9 cellular contexts compared by ENCODE assay signal in the genomic region with DNA sequence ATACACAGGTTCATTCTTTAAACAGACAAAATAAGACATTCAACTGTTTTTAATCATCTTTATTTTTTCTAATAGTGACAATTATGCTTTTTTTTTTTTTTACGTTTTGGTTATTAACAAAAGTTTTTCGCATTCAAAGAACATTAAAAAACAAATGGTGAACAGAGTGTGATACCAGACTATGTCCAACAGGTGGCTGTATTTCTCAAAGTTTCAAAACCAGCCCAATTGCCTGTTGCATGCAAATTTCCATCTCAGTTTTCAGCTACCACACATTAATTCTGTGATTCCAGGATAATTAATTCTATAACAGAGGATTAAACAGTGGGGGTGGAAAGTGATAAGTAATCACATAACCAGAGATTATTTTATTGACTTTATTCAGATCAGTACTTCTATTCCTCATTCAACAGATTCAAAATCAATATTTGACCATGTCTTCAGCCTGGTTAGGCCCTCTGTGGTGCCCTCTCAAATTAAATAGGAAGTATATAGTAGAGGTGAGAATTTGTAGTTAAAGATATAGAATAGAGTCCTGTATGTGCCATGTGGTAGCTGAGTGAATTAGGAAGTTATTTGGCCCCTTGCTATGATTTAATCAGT.
DNase-seq lines count a peak whose midpoint lies in the region; ATAC-seq, FAIRE-seq and TF ChIP-seq lines count a peak whose summit lies in the region.
"Had no signal": no experiment of that assay in that cellular context is flagged by ENCODE, and none has a peak within 500 bp of the region (broad histone marks: within the 10 kb centered on the region; RNA-seq: fewer than 3 reads in every experiment).

No MANE protein-coding gene starts in this region.

- H3K36me3 ChIP-seq in CD8-positive, alpha-beta T cell (ENCODE audit: insufficient read depth, low read length), result no peaks in the 10 kb centered on the region
- no peaks in the 10 kb centered on the region for H3K36me3 ChIP-seq in small intestine (ENCODE audit: control insufficient read depth in 2 of 2, insufficient read depth in 2 of 2, low read length in 2 of 2)

- H3K4me3 ChIP-seq in CD8-positive, alpha-beta T cell (ENCODE audit: low read depth, low read length), result no peak overlapping the region
- no peak overlapping the region for H3K4me3 ChIP-seq in fibroblast of villous mesenchyme (ENCODE audit: low read depth, low read length)
- no peak overlapping the region for H3K4me3 ChIP-seq in small intestine (ENCODE audit: low read depth in 1 of 2, low read length in 2 of 2)

- POLR2A ChIA-PET in CD8-positive, alpha-beta T cell (lab: Charles Lee), result no interaction called here

- intact Hi-C loops in CD8-positive, alpha-beta T cell (cut with DNase I, micrococcal nuclease), result loop anchor here (5.0 to 10.0 kb wide), 3 partner anchors 661 to 739 kb away; no protein-coding TSS in a partner anchor

- no peak for ATAC-seq in CD8-positive, alpha-beta T cell
- peak; percentile 82 for ATAC-seq in GM18873 (IDR thresholded peaks at IDR 0.05; ENCODE audit: low FRiP score, unreplicated experiment)
- peak; percentile 78 for ATAC-seq in HG03139 (IDR thresholded peaks at IDR 0.05; ENCODE audit: unreplicated experiment)
- ATAC-seq: naive thymus-derived CD4-positive, alpha-beta T cell had no signal

- no peak overlapping the region for H3K27ac ChIP-seq in CD8-positive, alpha-beta T cell (ENCODE audit: low read depth, low read length)
- H3K27ac ChIP-seq in small intestine (ENCODE audit: low read depth in 1 of 2, low read length in 1 of 2), result no peak overlapping the region

- peak; percentile 63 for TF ChIP-seq CTCF in CD8-positive, alpha-beta T cell (IDR thresholded peaks at IDR 0.05)
- peak; percentile 69 for TF ChIP-seq CTCF in fibroblast of villous mesenchyme (IDR thresholded peaks at IDR 0.05; ENCODE audit: insufficient read depth, low read depth, low read length)

- no peaks in the 10 kb centered on the region for H3K36me3 Mint-ChIP-seq in CD8-positive, alpha-beta T cell

- CTCF ChIA-PET in CD8-positive, alpha-beta T cell (lab: Charles Lee), result interaction anchor here (0.7 to 1.3 kb wide), 3 partner anchors 17 to 731 kb away, joined by 3 to 5 read pairs (median 4); no protein-coding TSS in a partner anchor

- no peaks in the 10 kb centered on the region for H3K4me1 ChIP-seq in CD8-positive, alpha-beta T cell (ENCODE audit: insufficient read depth, low read length)
- H3K4me1 ChIP-seq in small intestine (ENCODE audit: control insufficient read depth in 2 of 2, insufficient read depth in 1 of 2, low read depth in 1 of 2, low read length in 1 of 2), result no peaks in the 10 kb centered on the region

- no peak overlapping the region for H3K4me3 Mint-ChIP-seq in CD8-positive, alpha-beta T cell
- H3K4me3 Mint-ChIP-seq: naive thymus-derived CD4-positive, alpha-beta T cell had no signal

- 19 to 34% (median 23%) methylated on average over 2 of the region's 2 CpGs for WGBS in small intestine, 3 donors

- no peaks in the 10 kb centered on the region for H3K27me3 ChIP-seq in CD8-positive, alpha-beta T cell (ENCODE audit: insufficient read depth, low read length)
- no peaks in the 10 kb centered on the region for H3K27me3 ChIP-seq in small intestine (ENCODE audit: control insufficient read depth in 2 of 2, insufficient read depth in 2 of 2, low read length in 2 of 2)

- H3K9me3 ChIP-seq in CD8-positive, alpha-beta T cell (ENCODE audit: low read length), result no peaks in the 10 kb centered on the region
- H3K9me3 ChIP-seq in small intestine (ENCODE audit: control insufficient read depth, low read depth), result no peaks in the 10 kb centered on the region

- H3K4me1 Mint-ChIP-seq in CD8-positive, alpha-beta T cell (ENCODE audit: low read depth), result no peaks in the 10 kb centered on the region
- H3K4me1 Mint-ChIP-seq: naive thymus-derived CD4-positive, alpha-beta T cell had no signal

- H3K9me3 Mint-ChIP-seq in CD8-positive, alpha-beta T cell, result no peaks in the 10 kb centered on the region

- no peak for DNase-seq in CD8-positive, alpha-beta T cell
- DNase-seq in RPMI8226 (peak; percentile 20), fibroblast of villous mesenchyme (ENCODE audit: low read depth) (peak; percentile 50), small intestine (peak; percentile 7), HPDE6-E6E7 (ENCODE audit: extremely low spot score) (no peak), activated gamma-delta T cell treated with Interleukin-2 at 50 U/mL for 16 hours (no peak)

- FAIRE-seq in small intestine (lab: Jason Lieb, UNC), result peak; percentile 80

- H3K27me3 Mint-ChIP-seq in CD8-positive, alpha-beta T cell (ENCODE audit: low read depth), result no peaks in the 10 kb centered on the region

- H3K27ac Mint-ChIP-seq in CD8-positive, alpha-beta T cell, result no peak overlapping the region
- H3K27ac Mint-ChIP-seq: naive thymus-derived CD4-positive, alpha-beta T cell had no signal

Comparison
In these comparisons a context has a peak if more than half of its experiments do, and no peak if none do; other contexts are left out.
1. DNase-seq: peak in RPMI8226 (single experiment), fibroblast of villous mesenchyme (single experiment) and small intestine (single experiment); none in CD8-positive, alpha-beta T cell (0 of 7), HPDE6-E6E7 (single experiment) and activated gamma-delta T cell treated with Interleukin-2 at 50 U/mL for 16 hours (single experiment).